Comparison of ENCODE assay signal across 28 cellular contexts in genomic region chr11:94700631-94701030, GRCh38.
"Had no signal": no experiment of that assay in that cellular context is flagged by ENCODE, and none has a peak within 500 bp of the region (broad histone marks: within the 10 kb centered on the region; RNA-seq: fewer than 3 reads in every experiment).

No MANE protein-coding gene starts in this region.

- H3K9me3 Mint-ChIP-seq: activated naive CD4-positive, alpha-beta T cell treated with anti-CD3 and anti-CD28 coated beads, Interleukin-2, amount 50 U/mL, for 24 hours; activated naive CD8-positive, alpha-beta T cell treated with anti-CD3 and anti-CD28 coated beads, Interleukin-2, amount 50 U/mL, for 24 hours; activated T-helper 1 cell treated with anti-CD3 and anti-CD28 coated beads, Interleukin-12 subunit alpha, Interleukin-12 subunit beta, Interleukin-2, Interleukin-4 antibody, amounts not matched to agents 30 ng/mL and 10 ng/mL and 1 ng/mL, durations not matched to agents 14 hours and 24 hours and 36 hours had no signal

- ATAC-seq: activated CD8-positive, alpha-beta T cell treated with anti-CD3 and anti-CD28 coated beads, Interleukin-2, amount 10 ng/mL, durations not matched to agents 7 days and 5 days; activated naive CD8-positive, alpha-beta T cell treated with anti-CD3 and anti-CD28 coated beads, Interleukin-2, amount 50 U/mL, for 24 hours; T-helper 17 cell; WTC11 had no signal

- H3K36me3 ChIP-seq: Peyer's patch, SJCRH30 had no signal

- H3K27ac Mint-ChIP-seq: activated CD8-positive, alpha-beta T cell treated with anti-CD3 and anti-CD28 coated beads, Interleukin-2, amount 10 ng/mL, durations not matched to agents 7 days and 5 days; activated naive CD4-positive, alpha-beta T cell treated with anti-CD3 and anti-CD28 coated beads, Interleukin-2, amount 50 U/mL, for 24 hours; activated naive CD8-positive, alpha-beta T cell treated with anti-CD3 and anti-CD28 coated beads, Interleukin-2, amount 50 U/mL, for 24 hours; activated T-cell treated with anti-CD3 and anti-CD28 coated beads, Interleukin-2, amount 50 U/mL, for 24 hours; activated T-helper 1 cell treated with anti-CD3 and anti-CD28 coated beads, Interleukin-12 subunit alpha, Interleukin-12 subunit beta, Interleukin-2, Interleukin-4 antibody, amounts not matched to agents 30 ng/mL and 10 ng/mL and 1 ng/mL, durations not matched to agents 14 hours and 24 hours and 36 hours; T-helper 17 cell; WTC11 had no signal

- H3K27ac ChIP-seq: KMS-11, Peyer's patch, RWPE1, SJCRH30 had no signal

- H3K4me3 Mint-ChIP-seq: activated CD8-positive, alpha-beta T cell treated with anti-CD3 and anti-CD28 coated beads, Interleukin-2, amount 10 ng/mL, durations not matched to agents 7 days and 5 days; activated naive CD4-positive, alpha-beta T cell treated with anti-CD3 and anti-CD28 coated beads, Interleukin-2, amount 50 U/mL, for 24 hours; activated naive CD8-positive, alpha-beta T cell treated with anti-CD3 and anti-CD28 coated beads, Interleukin-2, amount 50 U/mL, for 24 hours; activated T-cell treated with anti-CD3 and anti-CD28 coated beads, Interleukin-2, amount 50 U/mL, for 24 hours; activated T-helper 1 cell treated with anti-CD3 and anti-CD28 coated beads, Interleukin-12 subunit alpha, Interleukin-12 subunit beta, Interleukin-2, Interleukin-4 antibody, amounts not matched to agents 30 ng/mL and 10 ng/mL and 1 ng/mL, durations not matched to agents 14 hours and 24 hours and 36 hours; T-helper 17 cell; WTC11 had no signal

- H3K27me3 ChIP-seq: Peyer's patch, SJCRH30 had no signal

- H3K9ac ChIP-seq: KMS-11 had no signal

- H3K36me3 Mint-ChIP-seq: activated naive CD4-positive, alpha-beta T cell treated with anti-CD3 and anti-CD28 coated beads, Interleukin-2, amount 50 U/mL, for 24 hours had no signal

- H3K4me1 ChIP-seq: Peyer's patch, SJCRH30 had no signal

- H3K4me2 ChIP-seq: KMS-11 had no signal

- DNase-seq: activated CD4-positive, alpha-beta T cell treated with anti-CD3 and anti-CD28 coated beads for 48 hours; activated CD4-positive, alpha-beta T cell treated with anti-CD3 and anti-CD28 coated beads, Interleukin-2, amount 50 U/mL, for 4 hours; activated CD4-positive, CD25-positive, alpha-beta regulatory T cell treated with anti-CD3 and anti-CD28 coated beads, Interleukin-2, amount 50 U/mL, for 72 hours; activated CD8-positive, alpha-beta T cell treated with anti-CD3 and anti-CD28 coated beads, Interleukin-2, amount 10 ng/mL, durations not matched to agents 7 days and 5 days; activated effector memory CD4-positive, alpha-beta T cell treated with Interleukin-2 at 50 U/mL for 16 hours; activated naive CD4-positive, alpha-beta T cell; activated naive CD8-positive, alpha-beta T cell treated with anti-CD3 and anti-CD28 coated beads, Interleukin-2, amount 50 U/mL, for 24 hours; activated T-cell treated with anti-CD3 and anti-CD28 coated beads, Interleukin-2, amount 50 U/mL, for 24 hours; amygdala; cerebellar nuclear complex; NCI-H1092; NCI-H1417; NCI-H1930; NCI-H2171; NCI-H226; NCI-H526; NCI-H82; OCI-M1; Peyer's patch; Right ventricle myocardium superior; SJCRH30; T-helper 17 cell; T-helper 9 cell had no signal

- H3K4me1 Mint-ChIP-seq: activated naive CD4-positive, alpha-beta T cell treated with anti-CD3 and anti-CD28 coated beads, Interleukin-2, amount 50 U/mL, for 24 hours; activated naive CD8-positive, alpha-beta T cell treated with anti-CD3 and anti-CD28 coated beads, Interleukin-2, amount 50 U/mL, for 24 hours; T-helper 17 cell had no signal

- H3K9me3 ChIP-seq: Peyer's patch, SJCRH30 had no signal

- H3K4me3 ChIP-seq: Peyer's patch, SJCRH30 had no signal
